Comparison of ENCODE assay signal across 17 cellular contexts in genomic region chr1:235739631-235740030, GRCh38.
DNase-seq lines count a peak whose midpoint lies in the region; ATAC-seq and TF ChIP-seq lines count a peak whose summit lies in the region.
"Had no signal": no experiment of that assay in that cellular context is flagged by ENCODE, and none has a peak within 500 bp of the region (broad histone marks: within the 10 kb centered on the region; RNA-seq: fewer than 3 reads in every experiment).

No MANE protein-coding gene starts in this region.

- no peak for DNase-seq in SJSA1 (ENCODE audit: low read depth in 1 of 2, low spot score in 2 of 2)
- DNase-seq in fibroblast of gingiva (ENCODE audit: low read depth), result peak; percentile 18
- DNase-seq in upper lobe of left lung, result no peak
- DNase-seq in prostate gland (ENCODE audit: low spot score), result no peak
- DNase-seq in NCI-H1092 (lab: John Stamatoyannopoulos, UW), result no peak
- DNase-seq: DMS 273 treated with DMSO at 0.1 percent for 48 hours, GDM1, NCI-H1105, NCI-H2227 treated with DMSO at 0.1 percent for 48 hours, NCI-H524, Right ventricle myocardium superior had no signal

- intact Hi-C loops in prostate gland (cut with DNase I), result no loop called here

- H3K27me3 ChIP-seq in ACC112 (ENCODE audit: insufficient read depth, low read length) (no peaks in the 10 kb centered on the region), SJSA1 (replicated peaks) (no peaks in the 10 kb centered on the region), neutrophil (no peaks in the 10 kb centered on the region), upper lobe of left lung (no peaks in the 10 kb centered on the region), prostate gland (replicated peaks; ENCODE audit: insufficient read depth) (no peaks in the 10 kb centered on the region)
- H3K27me3 ChIP-seq: BLaER1 treated with 17β-estradiol and CSF1 and Interleukin-3, amounts not matched to agents 10 nM and 100 nM; MG63 had no signal

- 80 to 83% methylated on average over 6 of the region's 6 CpGs for WGBS in upper lobe of left lung, 2 donors
- WGBS in prostate gland, result 85% methylated on average over 6 of the region's 6 CpGs

- TF ChIP-seq POLR2A in upper lobe of left lung (IDR thresholded peaks at IDR 0.05) (no peak), prostate gland (IDR thresholded peaks at IDR 0.05) (no peak)

- H3K36me3 ChIP-seq in ACC112 (ENCODE audit: insufficient read depth, low read length), result peaks cover 7% of the 10 kb centered on the region; the same call in 1 of the 2 replicates
- peaks cover 12% of the 10 kb centered on the region; the same call in 1 of the 2 replicates for H3K36me3 ChIP-seq in SJSA1
- peaks cover 92% of the 10 kb centered on the region for H3K36me3 ChIP-seq in neutrophil
- peaks cover 16 to 63% (median 33%) of the 10 kb centered on the region in 4 donors for H3K36me3 ChIP-seq in upper lobe of left lung
- no peaks in the 10 kb centered on the region for H3K36me3 ChIP-seq in prostate gland

- H3K4me3 ChIP-seq in ACC112 (ENCODE audit: low read depth, low read length) (no peak overlapping the region), SJSA1 (no peak overlapping the region), neutrophil (ENCODE audit: low read depth in 1 of 2, low read length in 1 of 2) (no peak overlapping the region), upper lobe of left lung (no peak overlapping the region), prostate gland (no peak overlapping the region)
- H3K4me3 ChIP-seq: BLaER1 treated with 17β-estradiol and CSF1 and Interleukin-3, amounts not matched to agents 10 nM and 100 nM; GM12878; MG63 had no signal

- ATAC-seq in upper lobe of left lung (ENCODE audit: low FRiP score in 2 of 2), result no peak
- ATAC-seq in GM21786 (IDR thresholded peaks at IDR 0.05; ENCODE audit: unreplicated experiment), result no peak
- ATAC-seq: GM12878 had no signal

- no peak for TF ChIP-seq EP300 in upper lobe of left lung (IDR thresholded peaks at IDR 0.05)

- TF ChIP-seq CTCF in neutrophil (IDR thresholded peaks at IDR 0.05) (no peak), upper lobe of left lung (IDR thresholded peaks at IDR 0.05) (no peak), prostate gland (IDR thresholded peaks at IDR 0.05) (no peak)

- H3K9me3 ChIP-seq in SJSA1 (replicated peaks) (no peaks in the 10 kb centered on the region), neutrophil (no peaks in the 10 kb centered on the region), upper lobe of left lung (no peaks in the 10 kb centered on the region), prostate gland (no peaks in the 10 kb centered on the region)
- H3K9me3 ChIP-seq: BLaER1 treated with 17β-estradiol and CSF1 and Interleukin-3, amounts not matched to agents 10 nM and 100 nM; MG63 had no signal

- peak overlapping the region; percentile 81 for H3K27ac ChIP-seq in ACC112 (ENCODE audit: low read depth, low read length)
- H3K27ac ChIP-seq in SJSA1, result peak overlapping the region; percentile 23
- H3K27ac ChIP-seq in neutrophil, result peak overlapping the region; percentile 53
- H3K27ac ChIP-seq in upper lobe of left lung, result no peak overlapping the region
- H3K27ac ChIP-seq in prostate gland, result no peak overlapping the region
- H3K27ac ChIP-seq: BLaER1 treated with 17β-estradiol and CSF1 and Interleukin-3, amounts not matched to agents 10 nM and 100 nM had no signal

- no peaks in the 10 kb centered on the region for H3K79me2 ChIP-seq in ACC112 (ENCODE audit: control insufficient read depth, insufficient read depth, low read length, unreplicated experiment)

- H2AFZ ChIP-seq in ACC112 (ENCODE audit: low read length, unreplicated experiment), result peak overlapping the region; percentile 43

- H3K4me1 ChIP-seq in ACC112 (ENCODE audit: control insufficient read depth, insufficient read depth, low read length, unreplicated experiment) (peaks cover 51% of the 10 kb centered on the region), SJSA1 (replicated peaks) (peaks cover 47% of the 10 kb centered on the region), neutrophil (ENCODE audit: control insufficient read depth in 1 of 2, insufficient read depth in 1 of 2, low read depth in 1 of 2, low read length in 1 of 2) (peaks cover 10 to 12% of the 10 kb centered on the region in 2 experiments), upper lobe of left lung (no peaks in the 10 kb centered on the region), prostate gland (replicated peaks) (no peaks in the 10 kb centered on the region)

Comparison
In these comparisons a context has a peak if more than half of its experiments do, and no peak if none do; other contexts are left out.
1. H3K27ac ChIP-seq: peak in ACC112 (single experiment), SJSA1 (single experiment) and neutrophil (single experiment); none in upper lobe of left lung (0 of 4) and prostate gland (0 of 2).